In the genomic region with DNA sequence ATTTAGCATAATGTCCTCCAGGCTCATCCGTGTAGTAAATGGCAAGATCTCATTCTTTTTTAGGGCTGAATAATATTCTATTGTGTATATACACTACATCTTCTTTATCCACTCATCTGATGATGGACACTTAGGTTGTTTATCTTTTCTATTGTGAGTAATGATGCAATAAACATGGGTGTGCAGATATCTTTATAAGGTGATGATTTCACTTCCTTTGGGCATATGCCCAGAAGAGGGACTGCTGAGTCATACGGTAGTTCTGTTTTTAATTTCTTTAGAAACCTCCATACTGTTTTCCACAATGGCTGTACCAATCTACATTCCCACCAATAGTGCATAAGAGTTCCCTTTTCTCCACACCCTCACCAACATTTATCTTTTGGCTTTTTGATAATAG, we compare ENCODE assay signal across 1 cellular context.
TF ChIP-seq lines count a peak whose summit lies in the region.

No MANE protein-coding gene starts in this region.

TF ChIP-seq in WTC11, 78 proteins besides CTCF, POLR2A, EP300 and RAD21 (continued from another document):
- TF ChIP-seq, protein P1, sequence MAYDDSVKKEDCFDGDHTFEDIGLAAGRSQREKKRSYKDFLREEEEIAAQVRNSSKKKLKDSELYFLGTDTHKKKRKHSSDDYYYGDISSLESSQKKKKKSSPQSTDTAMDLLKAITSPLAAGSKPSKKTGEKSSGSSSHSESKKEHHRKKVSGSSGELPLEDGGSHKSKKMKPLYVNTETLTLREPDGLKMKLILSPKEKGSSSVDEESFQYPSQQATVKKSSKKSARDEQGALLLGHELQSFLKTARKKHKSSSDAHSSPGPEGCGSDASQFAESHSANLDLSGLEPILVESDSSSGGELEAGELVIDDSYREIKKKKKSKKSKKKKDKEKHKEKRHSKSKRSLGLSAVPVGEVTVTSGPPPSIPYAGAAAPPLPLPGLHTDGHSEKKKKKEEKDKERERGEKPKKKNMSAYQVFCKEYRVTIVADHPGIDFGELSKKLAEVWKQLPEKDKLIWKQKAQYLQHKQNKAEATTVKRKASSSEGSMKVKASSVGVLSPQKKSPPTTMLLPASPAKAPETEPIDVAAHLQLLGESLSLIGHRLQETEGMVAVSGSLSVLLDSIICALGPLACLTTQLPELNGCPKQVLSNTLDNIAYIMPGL (CRISPR knock-in tag; IDR thresholded peaks at IDR 0.05), result no peak
- TF ChIP-seq ERG (CRISPR knock-in tag; IDR thresholded peaks at IDR 0.05), result no peak
